In the genomic region with DNA sequence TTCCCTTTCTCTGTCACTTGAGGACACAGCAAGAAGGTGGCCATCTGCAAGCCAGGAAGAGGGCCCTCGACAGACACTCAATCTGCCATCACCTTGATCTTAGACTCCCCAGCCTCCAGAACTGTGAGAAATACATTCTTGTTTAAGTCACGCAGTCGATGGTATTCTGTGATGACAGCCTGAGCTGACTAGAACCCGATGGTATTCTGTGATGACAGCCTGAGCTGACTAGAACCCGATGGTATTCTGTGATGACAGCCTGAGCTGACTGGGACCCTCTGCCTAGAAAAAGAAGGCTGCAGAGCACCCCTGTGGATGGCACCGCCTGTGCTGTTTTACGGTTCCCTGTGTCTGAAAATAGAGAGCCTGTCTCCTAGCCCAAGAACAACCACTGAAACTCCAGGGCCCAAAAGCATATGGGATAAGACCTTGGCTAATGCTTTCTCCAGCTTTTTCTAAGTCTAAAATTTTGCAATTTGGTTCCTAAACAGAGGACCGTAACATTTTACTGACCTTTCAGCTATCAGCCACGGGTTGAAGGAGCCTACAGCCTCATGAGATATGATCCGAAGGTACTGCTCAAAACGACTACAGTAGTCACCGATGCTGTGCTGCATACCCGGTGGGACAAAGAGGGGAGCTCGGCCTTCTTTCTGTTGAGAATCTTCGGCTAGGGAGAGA, we compare ENCODE assay signal across 30 cellular contexts. TPM values are rescaled to one million over a fixed set of nuclear protein-coding genes. Genes with fewer than 3 reads are reported as not detected.
A peak's percentile ranks its signal among the peaks of the same experiment; 100 is the strongest.
DNase-seq lines count a peak whose midpoint lies in the region; ATAC-seq, FAIRE-seq and TF ChIP-seq lines count a peak whose summit lies in the region.
"Had no signal": no experiment of that assay in that cellular context is flagged by ENCODE, and none has a peak within 500 bp of the region (broad histone marks: within the 10 kb centered on the region; RNA-seq: fewer than 3 reads in every experiment).

No MANE protein-coding gene starts in this region.

- H2AFZ ChIP-seq in astrocyte (ENCODE audit: low read depth, low read length) = no peak overlapping the region
- H2AFZ ChIP-seq: GM23338, PC-9 had no signal

- no peak overlapping the region for H3K4me3 Mint-ChIP-seq in astrocyte (ENCODE audit: unreplicated experiment)
- H3K4me3 Mint-ChIP-seq: B cell; CD14-positive monocyte; CD8-positive, alpha-beta memory T cell; GM23338; H9; T-helper 1 cell treated with Interleukin-12 subunit alpha and Interleukin-12 subunit beta and Interleukin-4 antibody, amounts not matched to agents 30 μg/mL and 1 μg/mL, for 36 hours had no signal

- H3K27me3 Mint-ChIP-seq in astrocyte (ENCODE audit: low read depth, unreplicated experiment) = no peaks in the 10 kb centered on the region
- H3K27me3 Mint-ChIP-seq: B cell; CD8-positive, alpha-beta memory T cell had no signal

- peaks cover 43% of the 10 kb centered on the region for H3K36me3 ChIP-seq in astrocyte (ENCODE audit: insufficient read depth, low read length)

- H3K27me3 ChIP-seq in astrocyte (ENCODE audit: insufficient read depth, low read length) = no peaks in the 10 kb centered on the region

- no peak overlapping the region for H3K9ac ChIP-seq in astrocyte (ENCODE audit: low read length)

- H3K4me1 Mint-ChIP-seq in astrocyte (ENCODE audit: low read depth, unreplicated experiment) = peaks cover 17% of the 10 kb centered on the region
- H3K4me1 Mint-ChIP-seq: B cell; CD8-positive, alpha-beta memory T cell had no signal

- peaks cover 7% of the 10 kb centered on the region for H3K9me3 Mint-ChIP-seq in astrocyte (ENCODE audit: unreplicated experiment)
- H3K9me3 Mint-ChIP-seq: CD8-positive, alpha-beta memory T cell; GM23338; H9 had no signal

- TF ChIP-seq CTCF in AG10803 (conservative IDR thresholded peaks at IDR 0.05; ENCODE audit: low read length) (no peak), astrocyte (IDR thresholded peaks at IDR 0.05; ENCODE audit: insufficient read depth, low read depth, low read length) (no peak), fibroblast of mammary gland (conservative IDR thresholded peaks at IDR 0.05; ENCODE audit: control insufficient read depth, insufficient read depth, low read depth, low read length) (no peak)

- ATAC-seq in HG03378 (IDR thresholded peaks at IDR 0.05; ENCODE audit: unreplicated experiment) (no peak), HG03432 (IDR thresholded peaks at IDR 0.05; ENCODE audit: unreplicated experiment) (no peak)
- ATAC-seq: GM12878, GM23338 had no signal

- H3K4me1 ChIP-seq in astrocyte (ENCODE audit: insufficient read depth, low read length) = peaks cover 13% of the 10 kb centered on the region

- H3K4me3 ChIP-seq in AG10803 (ENCODE audit: low read length) (no peak overlapping the region), astrocyte (ENCODE audit: insufficient read depth, low read depth, low read length) (no peak overlapping the region), fibroblast of mammary gland (ENCODE audit: control insufficient read depth, low read depth, low read length) (no peak overlapping the region)
- H3K4me3 ChIP-seq: GM12878, GM23338, PC-9 had no signal

- H3K9me3 ChIP-seq in astrocyte (ENCODE audit: insufficient read depth, low read depth, low read length) = no peaks in the 10 kb centered on the region

- H3K27ac Mint-ChIP-seq in astrocyte (ENCODE audit: unreplicated experiment) = no peak overlapping the region
- H3K27ac Mint-ChIP-seq: B cell; CD8-positive, alpha-beta memory T cell; GM23338; H9; T-helper 1 cell treated with Interleukin-12 subunit alpha and Interleukin-12 subunit beta and Interleukin-4 antibody, amounts not matched to agents 30 μg/mL and 1 μg/mL, for 36 hours had no signal

- H3K4me2 ChIP-seq in astrocyte (ENCODE audit: low read length) = no peak overlapping the region
- H3K4me2 ChIP-seq: GM23338, PC-9 had no signal

- peaks cover 32% of the 10 kb centered on the region for H3K36me3 Mint-ChIP-seq in astrocyte (ENCODE audit: low read depth, unreplicated experiment)

- H3K27ac ChIP-seq in astrocyte (ENCODE audit: low read depth, low read length) = no peak overlapping the region
- H3K27ac ChIP-seq: PC-9 had no signal

- peaks cover 21% of the 10 kb centered on the region for H4K20me1 ChIP-seq in astrocyte (ENCODE audit: insufficient read depth, low read length)

- FAIRE-seq in astrocyte (lab: Jason Lieb, UNC) = peak; percentile 91
- FAIRE-seq: A204.1, G401.6, GM12878 had no signal

- peak; percentile 69 for DNase-seq in AG10803 (ENCODE audit: low read depth)
- DNase-seq in GM03348 (ENCODE audit: low spot score) = peak; percentile 30
- no peak for DNase-seq in astrocyte (ENCODE audit: low read depth)
- peak; percentile 72 for DNase-seq in fibroblast of mammary gland (ENCODE audit: low read depth)
- DNase-seq in NCI-H1436 (lab: John Stamatoyannopoulos, UW) = no peak
- DNase-seq in DMS79 treated with DMSO at 0.1 percent for 48 hours (lab: John Stamatoyannopoulos, UW) = no peak
- DNase-seq: Calu3; CD8-positive, alpha-beta memory T cell; DND-41; H9; KBM-7; MV-4-11; NCI-H1105 treated with DMSO at 0.1 percent for 48 hours; NCI-H2029; NCI-H446; NCI-H526; NCI-H82; NK-92 treated with Interleukin-12 subunit alpha and Interleukin-12 subunit beta, amount 100 ng/mL, for 24 hours; PC-9; RPMI8226; SHP77 had no signal

- no peaks in the 10 kb centered on the region for H3K79me2 ChIP-seq in astrocyte (ENCODE audit: insufficient read depth, low read length)

RNA-seq across cellular contexts. Expression of gene PITPNM3, which starts 33.1 kb away (rescaled TPM):
- 1.0 and 1.3 TPM in 2 replicates for total RNA-seq in astrocyte

RNA-seq across cellular contexts. Expression of gene KIAA0753, which starts 51.1 kb away (rescaled TPM):
- 23.3 and 25.4 TPM in 2 replicates for total RNA-seq in astrocyte

RNA-seq across cellular contexts. Expression of gene TXNDC17, which starts 51.5 kb away (rescaled TPM):
- total RNA-seq in astrocyte = 141 and 158 TPM in 2 replicates

Comparison
In these comparisons a context has a peak if more than half of its experiments do, and no peak if none do; other contexts are left out.
1. DNase-seq: peak in AG10803 (single experiment), GM03348 (single experiment) and fibroblast of mammary gland (single experiment); none in astrocyte (single experiment), NCI-H1436 (single experiment) and DMS79 treated with DMSO at 0.1 percent for 48 hours (single experiment).